1 cellular context compared by ENCODE assay signal in the genomic region with DNA sequence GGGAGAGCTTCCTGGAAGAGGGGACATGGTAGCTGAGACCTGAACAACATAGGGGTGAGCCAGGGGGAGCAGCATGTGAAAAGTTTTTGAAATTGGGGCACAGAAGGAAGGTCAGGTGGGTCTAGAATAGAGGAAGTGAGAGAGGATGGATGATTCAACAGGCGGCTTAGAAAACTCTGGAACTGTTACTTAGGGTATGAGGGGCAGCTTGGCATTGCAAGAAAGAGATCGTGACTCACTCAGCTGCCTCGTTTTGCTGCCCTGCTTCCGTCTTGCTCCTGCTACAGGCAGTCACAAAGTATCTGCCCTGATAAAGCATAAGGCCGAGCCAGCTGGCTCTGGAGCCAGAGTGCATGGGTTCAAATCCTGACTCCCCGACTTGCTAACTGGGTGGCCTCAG.
TF ChIP-seq lines count a peak whose summit lies in the region.

No MANE protein-coding gene starts in this region.

TF ChIP-seq in SK-N-SH treated with all-trans-retinoic acid at 6 μM for 48 hours, 23 proteins besides CTCF, POLR2A, EP300 and RAD21 (continued from another document):
- TF ChIP-seq, protein P1, sequence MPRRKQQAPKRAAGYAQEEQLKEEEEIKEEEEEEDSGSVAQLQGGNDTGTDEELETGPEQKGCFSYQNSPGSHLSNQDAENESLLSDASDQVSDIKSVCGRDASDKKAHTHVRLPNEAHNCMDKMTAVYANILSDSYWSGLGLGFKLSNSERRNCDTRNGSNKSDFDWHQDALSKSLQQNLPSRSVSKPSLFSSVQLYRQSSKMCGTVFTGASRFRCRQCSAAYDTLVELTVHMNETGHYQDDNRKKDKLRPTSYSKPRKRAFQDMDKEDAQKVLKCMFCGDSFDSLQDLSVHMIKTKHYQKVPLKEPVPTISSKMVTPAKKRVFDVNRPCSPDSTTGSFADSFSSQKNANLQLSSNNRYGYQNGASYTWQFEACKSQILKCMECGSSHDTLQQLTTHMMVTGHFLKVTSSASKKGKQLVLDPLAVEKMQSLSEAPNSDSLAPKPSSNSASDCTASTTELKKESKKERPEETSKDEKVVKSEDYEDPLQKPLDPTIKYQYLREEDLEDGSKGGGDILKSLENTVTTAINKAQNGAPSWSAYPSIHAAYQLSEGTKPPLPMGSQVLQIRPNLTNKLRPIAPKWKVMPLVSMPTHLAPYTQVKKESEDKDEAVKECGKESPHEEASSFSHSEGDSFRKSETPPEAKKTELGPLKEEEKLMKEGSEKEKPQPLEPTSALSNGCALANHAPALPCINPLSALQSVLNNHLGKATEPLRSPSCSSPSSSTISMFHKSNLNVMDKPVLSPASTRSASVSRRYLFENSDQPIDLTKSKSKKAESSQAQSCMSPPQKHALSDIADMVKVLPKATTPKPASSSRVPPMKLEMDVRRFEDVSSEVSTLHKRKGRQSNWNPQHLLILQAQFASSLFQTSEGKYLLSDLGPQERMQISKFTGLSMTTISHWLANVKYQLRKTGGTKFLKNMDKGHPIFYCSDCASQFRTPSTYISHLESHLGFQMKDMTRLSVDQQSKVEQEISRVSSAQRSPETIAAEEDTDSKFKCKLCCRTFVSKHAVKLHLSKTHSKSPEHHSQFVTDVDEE (CRISPR knock-in tag; IDR thresholded peaks at IDR 0.05): no peak
- TF ChIP-seq ZNF70 (CRISPR knock-in tag; IDR thresholded peaks at IDR 0.05) (no peak), SNAI2 (CRISPR knock-in tag; IDR thresholded peaks at IDR 0.05) (no peak), ISL1 (CRISPR knock-in tag; IDR thresholded peaks at IDR 0.05) (no peak)
- TF ChIP-seq, protein P2, sequence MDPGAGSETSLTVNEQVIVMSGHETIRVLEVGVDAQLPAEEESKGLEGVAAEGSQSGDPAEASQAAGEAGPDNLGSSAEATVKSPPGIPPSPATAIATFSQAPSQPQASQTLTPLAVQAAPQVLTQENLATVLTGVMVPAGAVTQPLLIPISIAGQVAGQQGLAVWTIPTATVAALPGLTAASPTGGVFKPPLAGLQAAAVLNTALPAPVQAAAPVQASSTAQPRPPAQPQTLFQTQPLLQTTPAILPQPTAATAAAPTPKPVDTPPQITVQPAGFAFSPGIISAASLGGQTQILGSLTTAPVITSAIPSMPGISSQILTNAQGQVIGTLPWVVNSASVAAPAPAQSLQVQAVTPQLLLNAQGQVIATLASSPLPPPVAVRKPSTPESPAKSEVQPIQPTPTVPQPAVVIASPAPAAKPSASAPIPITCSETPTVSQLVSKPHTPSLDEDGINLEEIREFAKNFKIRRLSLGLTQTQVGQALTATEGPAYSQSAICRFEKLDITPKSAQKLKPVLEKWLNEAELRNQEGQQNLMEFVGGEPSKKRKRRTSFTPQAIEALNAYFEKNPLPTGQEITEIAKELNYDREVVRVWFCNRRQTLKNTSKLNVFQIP (CRISPR knock-in tag; IDR thresholded peaks at IDR 0.05; ENCODE audit: borderline replicate concordance, low read depth): no peak
